ENCODE assay signal across 2 cellular contexts in genomic region chr21:46147429-46147828, GRCh38.
A peak's percentile ranks its signal among the peaks of the same experiment; 100 is the strongest.
TF ChIP-seq lines count a peak whose summit lies in the region.
"Not testable (repeated sequence)": the region's sequence is repeated elsewhere in the genome, so short reads cannot be mapped to it uniquely, and the experiment has no call there.

No MANE protein-coding gene starts in this region.

TF ChIP-seq in SK-N-SH, 30 proteins besides CTCF, POLR2A, EP300 and RAD21:
- TF ChIP-seq SMC3 (IDR thresholded peaks at IDR 0.05; ENCODE audit: low read depth, low read length) = peak; percentile 62
TF ChIP-seq in SK-N-SH: peak in this region for 1; not testable (repeated sequence) for 29.

TF ChIP-seq in HepG2, 621 proteins besides CTCF, POLR2A, EP300 and RAD21:
- TF ChIP-seq STAG1 (CRISPR knock-in tag; IDR thresholded peaks at IDR 0.05) (peak; percentile 78), ZMYM3 (CRISPR knock-in tag; IDR thresholded peaks at IDR 0.05) (peak; percentile 24; the same call in 1 of the 2 replicates), LCORL (CRISPR knock-in tag; IDR thresholded peaks at IDR 0.05) (0 out of 2 replicates have a peak, but pooled peaks have one; percentile 18), ZFX (CRISPR knock-in tag; IDR thresholded peaks at IDR 0.05; ENCODE audit: low read depth) (peak; percentile 68), KDM2A (CRISPR knock-in tag; IDR thresholded peaks at IDR 0.05; ENCODE audit: borderline replicate concordance, low read depth) (peak; percentile 28; the same call in 1 of the 2 replicates), ZFY (CRISPR knock-in tag; IDR thresholded peaks at IDR 0.05) (peak; percentile 57), ZNF280D (CRISPR knock-in tag; IDR thresholded peaks at IDR 0.05) (0 out of 2 replicates have a peak, but pooled peaks have one; percentile 31), XRCC5 (optimal IDR thresholded peaks at IDR 0.05; ENCODE audit: low read length) (peak; percentile 41), GATAD2A (CRISPR knock-in tag; IDR thresholded peaks at IDR 0.05) (0 out of 2 replicates have a peak, but pooled peaks have one; percentile 22), FOXO4 (CRISPR knock-in tag; conservative IDR thresholded peaks at IDR 0.05) (0 out of 2 replicates have a peak, but pooled peaks have one; percentile 63), PRPF4 (IDR thresholded peaks at IDR 0.05; ENCODE audit: low read depth, low read length, poor library complexity, severe bottlenecking) (peak; percentile 5), SMC3 (IDR thresholded peaks at IDR 0.05; ENCODE audit: low read length) (peak; percentile 28; the same call in 1 of the 2 replicates)
- not testable (repeated sequence) for TF ChIP-seq LCORL (IDR thresholded peaks at IDR 0.05)
- TF ChIP-seq, protein P1, sequence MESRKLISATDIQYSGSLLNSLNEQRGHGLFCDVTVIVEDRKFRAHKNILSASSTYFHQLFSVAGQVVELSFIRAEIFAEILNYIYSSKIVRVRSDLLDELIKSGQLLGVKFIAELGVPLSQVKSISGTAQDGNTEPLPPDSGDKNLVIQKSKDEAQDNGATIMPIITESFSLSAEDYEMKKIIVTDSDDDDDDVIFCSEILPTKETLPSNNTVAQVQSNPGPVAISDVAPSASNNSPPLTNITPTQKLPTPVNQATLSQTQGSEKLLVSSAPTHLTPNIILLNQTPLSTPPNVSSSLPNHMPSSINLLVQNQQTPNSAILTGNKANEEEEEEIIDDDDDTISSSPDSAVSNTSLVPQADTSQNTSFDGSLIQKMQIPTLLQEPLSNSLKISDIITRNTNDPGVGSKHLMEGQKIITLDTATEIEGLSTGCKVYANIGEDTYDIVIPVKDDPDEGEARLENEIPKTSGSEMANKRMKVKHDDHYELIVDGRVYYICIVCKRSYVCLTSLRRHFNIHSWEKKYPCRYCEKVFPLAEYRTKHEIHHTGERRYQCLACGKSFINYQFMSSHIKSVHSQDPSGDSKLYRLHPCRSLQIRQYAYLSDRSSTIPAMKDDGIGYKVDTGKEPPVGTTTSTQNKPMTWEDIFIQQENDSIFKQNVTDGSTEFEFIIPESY (CRISPR knock-in tag; IDR thresholded peaks at IDR 0.05) = peak; percentile 82
- TF ChIP-seq, protein P2, sequence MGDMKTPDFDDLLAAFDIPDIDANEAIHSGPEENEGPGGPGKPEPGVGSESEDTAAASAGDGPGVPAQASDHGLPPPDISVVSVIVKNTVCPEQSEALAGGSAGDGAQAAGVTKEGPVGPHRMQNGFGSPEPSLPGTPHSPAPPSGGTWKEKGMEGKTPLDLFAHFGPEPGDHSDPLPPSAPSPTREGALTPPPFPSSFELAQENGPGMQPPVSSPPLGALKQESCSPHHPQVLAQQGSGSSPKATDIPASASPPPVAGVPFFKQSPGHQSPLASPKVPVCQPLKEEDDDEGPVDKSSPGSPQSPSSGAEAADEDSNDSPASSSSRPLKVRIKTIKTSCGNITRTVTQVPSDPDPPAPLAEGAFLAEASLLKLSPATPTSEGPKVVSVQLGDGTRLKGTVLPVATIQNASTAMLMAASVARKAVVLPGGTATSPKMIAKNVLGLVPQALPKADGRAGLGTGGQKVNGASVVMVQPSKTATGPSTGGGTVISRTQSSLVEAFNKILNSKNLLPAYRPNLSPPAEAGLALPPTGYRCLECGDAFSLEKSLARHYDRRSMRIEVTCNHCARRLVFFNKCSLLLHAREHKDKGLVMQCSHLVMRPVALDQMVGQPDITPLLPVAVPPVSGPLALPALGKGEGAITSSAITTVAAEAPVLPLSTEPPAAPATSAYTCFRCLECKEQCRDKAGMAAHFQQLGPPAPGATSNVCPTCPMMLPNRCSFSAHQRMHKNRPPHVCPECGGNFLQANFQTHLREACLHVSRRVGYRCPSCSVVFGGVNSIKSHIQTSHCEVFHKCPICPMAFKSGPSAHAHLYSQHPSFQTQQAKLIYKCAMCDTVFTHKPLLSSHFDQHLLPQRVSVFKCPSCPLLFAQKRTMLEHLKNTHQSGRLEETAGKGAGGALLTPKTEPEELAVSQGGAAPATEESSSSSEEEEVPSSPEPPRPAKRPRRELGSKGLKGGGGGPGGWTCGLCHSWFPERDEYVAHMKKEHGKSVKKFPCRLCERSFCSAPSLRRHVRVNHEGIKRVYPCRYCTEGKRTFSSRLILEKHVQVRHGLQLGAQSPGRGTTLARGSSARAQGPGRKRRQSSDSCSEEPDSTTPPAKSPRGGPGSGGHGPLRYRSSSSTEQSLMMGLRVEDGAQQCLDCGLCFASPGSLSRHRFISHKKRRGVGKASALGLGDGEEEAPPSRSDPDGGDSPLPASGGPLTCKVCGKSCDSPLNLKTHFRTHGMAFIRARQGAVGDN (CRISPR knock-in tag; IDR thresholded peaks at IDR 0.05) = peak; percentile 53
